ENCODE assay signal across 6 cellular contexts in genomic region chr1:143945253-143945652, GRCh38. TPM values are rescaled to one million over a fixed set of nuclear protein-coding genes. Genes with fewer than 3 reads are reported as not detected.
"Had no signal": no experiment of that assay in that cellular context is flagged by ENCODE, and none has a peak within 500 bp of the region (broad histone marks: within the 10 kb centered on the region; RNA-seq: fewer than 3 reads in every experiment).

No MANE protein-coding gene starts in this region.

RNA-seq across cellular contexts. Expression of gene FAM72C, which starts 26.5 kb away (rescaled TPM):
- total RNA-seq: left ventricle myocardium superior; naive thymus-derived CD8-positive, alpha-beta T cell; skeletal muscle tissue; smooth muscle cell; thoracic aorta; upper lobe of right lung had no signal
- polyA plus RNA-seq: naive thymus-derived CD8-positive, alpha-beta T cell had no signal
